Comparison of ENCODE assay signal across 18 cellular contexts in genomic region chr2:186798604-186799003, GRCh38. TPM values are rescaled to one million over a fixed set of nuclear protein-coding genes. Genes with fewer than 3 reads are reported as not detected.
"Had no signal": no experiment of that assay in that cellular context is flagged by ENCODE, and none has a peak within 500 bp of the region (broad histone marks: within the 10 kb centered on the region; RNA-seq: fewer than 3 reads in every experiment).

No MANE protein-coding gene starts in this region.

RNA-seq across cellular contexts. Expression of gene ZSWIM2, which starts 50.4 kb away (rescaled TPM):
- total RNA-seq: activated naive CD4-positive, alpha-beta T cell treated with anti-CD3 and anti-CD28 coated beads for 36 hours; activated naive CD4-positive, alpha-beta T cell treated with anti-CD3 and anti-CD28 coated beads, Interleukin-2, amount 50 U/mL, for 72 hours; activated naive CD8-positive, alpha-beta T cell treated with anti-CD3 and anti-CD28 coated beads for 36 hours; activated naive CD8-positive, alpha-beta T cell treated with anti-CD3 and anti-CD28 coated beads, Interleukin-2, amount 10 ng/mL, durations not matched to agents 7 days and 5 days; activated T-cell treated with anti-CD3 and anti-CD28 coated beads, Interleukin-2, amount 50 U/mL, for 4 hours; activated T-cell treated with anti-CD3 and anti-CD28 coated beads, Interleukin-2, amount 50 U/mL, for 72 hours; activated T-helper 1 cell treated with anti-CD3 and anti-CD28 coated beads, Interleukin-12 subunit alpha, Interleukin-12 subunit beta, Interleukin-2, Interleukin-4 antibody, amounts not matched to agents 30 ng/mL and 10 ng/mL and 1 ng/mL, durations not matched to agents 14 hours and 24 hours and 36 hours; activated T-helper 17 cell treated with anti-CD3 and anti-CD28 coated beads, Interleukin-2, amount 50 U/mL, for 72 hours; activated T-helper 2 cell treated with anti-CD3 and anti-CD28 coated beads, Interferon-gamma antibody, Interleukin-2, Interleukin-4, amounts not matched to agents 10 μg/mL and 5 μg/mL and 100 μg/mL, durations not matched to agents 14 hours and 24 hours and 36 hours; adrenal gland; aorta; ascending aorta; astrocyte; body of pancreas; bronchial epithelial cell; cardiac muscle cell; cardiac septum; chondrocyte had no signal
- polyA plus RNA-seq: aorta, cardiac muscle cell had no signal
